In genomic region chr13:110562696-110563462, GRCh38 we compare ENCODE assay signal across 9 cellular contexts. TPM values are rescaled to one million over a fixed set of nuclear protein-coding genes. Genes with fewer than 3 reads are reported as not detected.
A peak's percentile ranks its signal among the peaks of the same experiment; 100 is the strongest.
DNase-seq lines count a peak whose midpoint lies in the region; ATAC-seq and TF ChIP-seq lines count a peak whose summit lies in the region.
"Had no signal": no experiment of that assay in that cellular context is flagged by ENCODE, and none has a peak within 500 bp of the region (broad histone marks: within the 10 kb centered on the region; RNA-seq: fewer than 3 reads in every experiment).

No MANE protein-coding gene starts in this region.

- H2BK120ac ChIP-seq in H9 (ENCODE audit: low read depth, low read length, poor library complexity, severe bottlenecking) = no peak overlapping the region

- H2BK15ac ChIP-seq in H9 (ENCODE audit: low read depth, low read length) = no peak overlapping the region

- no peak overlapping the region for H2BK12ac ChIP-seq in H9 (ENCODE audit: insufficient read length, low read depth, low read length)

- H3K27ac Mint-ChIP-seq in H9 = no peak overlapping the region
- no peak overlapping the region for H3K27ac Mint-ChIP-seq in activated CD4-positive, alpha-beta memory T cell treated with anti-CD3 and anti-CD28 coated beads for 36 hours

- no peaks in the 10 kb centered on the region for H3K9me3 ChIP-seq in H9 (ENCODE audit: control insufficient read depth, low read depth, low read length)
- H3K9me3 ChIP-seq in skeletal muscle satellite cell (replicated peaks; ENCODE audit: low read length) = no peaks in the 10 kb centered on the region

- no peak overlapping the region for H4K8ac ChIP-seq in H9 (replicated peaks; ENCODE audit: insufficient read length, low read depth, low read length)

- H3K4me1 ChIP-seq in H9 (ENCODE audit: insufficient read depth, low read length) (peaks cover 13% of the 10 kb centered on the region; the same call in 1 of the 2 replicates), skeletal muscle satellite cell (ENCODE audit: control insufficient read depth, insufficient read depth, low read length) (peaks cover 28% of the 10 kb centered on the region)

- DNase-seq in H9 (no peak), glomerular visceral epithelial cell (ENCODE audit: extremely low spot score) (no peak), NOMO-1 treated with dmso at 0.1 percent for 144 hours (lab: John Stamatoyannopoulos, UW; ENCODE audit: unreplicated experiment) (no peak)
- DNase-seq in activated CD4-positive, alpha-beta memory T cell treated with anti-CD3 and anti-CD28 coated beads for 36 hours = no peak
- DNase-seq: KG1 had no signal

- H4K91ac ChIP-seq in H9 (ENCODE audit: insufficient read length, low read depth, low read length) = no peak overlapping the region

- POLR2A ChIA-PET in activated CD4-positive, alpha-beta memory T cell treated with anti-CD3 and anti-CD28 coated beads for 36 hours (lab: Charles Lee) = no interaction called here

- H2AFZ ChIP-seq in H9 (ENCODE audit: low read length) = no peak overlapping the region

- peaks cover 0 to 6% (median 2%) of the 10 kb centered on the region in 3 experiments; a peak in 2 of 7 replicates for H3K36me3 Mint-ChIP-seq in H9 (ENCODE audit: insufficient read depth in 1 of 3, low read depth in 3 of 3)
- no peaks in the 10 kb centered on the region for H3K36me3 Mint-ChIP-seq in activated CD4-positive, alpha-beta memory T cell treated with anti-CD3 and anti-CD28 coated beads for 36 hours

- no peaks in the 10 kb centered on the region for H4K20me1 ChIP-seq in H9 (ENCODE audit: control insufficient read depth, insufficient read depth, insufficient read length)

- H3K23ac ChIP-seq in H9 (ENCODE audit: insufficient read length, low read depth, low read length) = no peak overlapping the region

- H2AK5ac ChIP-seq in H9 (ENCODE audit: insufficient read length, low read length) = no peak overlapping the region

- H3K4me3 ChIP-seq in iPS-11a (ENCODE audit: low read depth, low read length) (peak overlapping the region; percentile 13), skeletal muscle satellite cell (ENCODE audit: low read length) (peak overlapping the region; percentile 84)

- peaks cover 29 to 43% of the 10 kb centered on the region in 2 experiments for H3K4me1 Mint-ChIP-seq in H9
- peaks cover 18% of the 10 kb centered on the region for H3K4me1 Mint-ChIP-seq in activated CD4-positive, alpha-beta memory T cell treated with anti-CD3 and anti-CD28 coated beads for 36 hours (ENCODE audit: low read depth)

- peak overlapping the region; percentile 76 to 94 for H3K4me3 Mint-ChIP-seq in H9
- H3K4me3 Mint-ChIP-seq in activated CD4-positive, alpha-beta memory T cell treated with anti-CD3 and anti-CD28 coated beads for 36 hours = peak overlapping the region; percentile 86

- no peaks in the 10 kb centered on the region for H3K79me1 ChIP-seq in H9 (ENCODE audit: insufficient read depth, low read depth, low read length, poor library complexity, severe bottlenecking)

- WGBS in H9 (ENCODE audit: extremely low coverage, insufficient read length, low lambda C conversion rate) = 83% methylated on average over 1 of the region's 17 CpGs

- peaks cover 4% of the 10 kb centered on the region for H3K23me2 ChIP-seq in H9 (ENCODE audit: insufficient read length, low read depth, low read length, poor library complexity, severe bottlenecking)

- ATAC-seq in GM21515 (IDR thresholded peaks at IDR 0.05; ENCODE audit: unreplicated experiment) (no peak), GM21381 (IDR thresholded peaks at IDR 0.05; ENCODE audit: unreplicated experiment) (no peak)

- peaks cover 4% of the 10 kb centered on the region; the same call in 1 of the 2 replicates for H3K79me2 ChIP-seq in H9 (ENCODE audit: insufficient read depth, low read length)

- intact Hi-C loops in activated CD4-positive, alpha-beta memory T cell treated with anti-CD3 and anti-CD28 coated beads for 36 hours (cut with micrococcal nuclease) = loop anchor here (5.0 kb wide), 2 partner anchors 54 to 106 kb away; partner anchors contain the start of gene NAXD

- H3K36me3 ChIP-seq in skeletal muscle satellite cell (ENCODE audit: insufficient read depth, low read length) = no peaks in the 10 kb centered on the region

- H3K27ac ChIP-seq in H9 (ENCODE audit: insufficient read length, low read depth, low read length) = no peak overlapping the region

- no peak overlapping the region for H2BK20ac ChIP-seq in H9 (ENCODE audit: low read depth, low read length, poor library complexity, severe bottlenecking)

- no peak for TF ChIP-seq CTCF in H9 (conservative IDR thresholded peaks at IDR 0.05)

- H3K14ac ChIP-seq in H9 (ENCODE audit: insufficient read depth, low read length) = no peak overlapping the region

- no peak overlapping the region for H3K4ac ChIP-seq in H9 (ENCODE audit: low read depth, low read length)

- H3K9me3 Mint-ChIP-seq in H9 = no peaks in the 10 kb centered on the region; a peak in 1 of 5 replicates
- no peaks in the 10 kb centered on the region for H3K9me3 Mint-ChIP-seq in activated CD4-positive, alpha-beta memory T cell treated with anti-CD3 and anti-CD28 coated beads for 36 hours

- CTCF ChIA-PET in activated CD4-positive, alpha-beta memory T cell treated with anti-CD3 and anti-CD28 coated beads for 36 hours (lab: Charles Lee) = interaction anchor here (1.2 kb wide), 1 partner anchor 107 kb away, joined by 5 read pairs; no protein-coding TSS in a partner anchor

- H3K56ac ChIP-seq in H9 (ENCODE audit: insufficient read length, low read depth, low read length) = no peak overlapping the region

- H3K27me3 ChIP-seq in H9 (ENCODE audit: insufficient read depth, low read length) (no peaks in the 10 kb centered on the region; the same call in 1 of the 2 replicates), skeletal muscle satellite cell (ENCODE audit: control insufficient read depth, insufficient read depth, low read length) (peaks cover 6% of the 10 kb centered on the region)

- peaks cover 15% of the 10 kb centered on the region for H3K27me3 Mint-ChIP-seq in H9 (ENCODE audit: low read depth)
- H3K27me3 Mint-ChIP-seq in activated CD4-positive, alpha-beta memory T cell treated with anti-CD3 and anti-CD28 coated beads for 36 hours = peaks cover 4% of the 10 kb centered on the region

- H3K9ac ChIP-seq in H9 (ENCODE audit: extremely low read depth, insufficient read length, low read length) (no peak overlapping the region), skeletal muscle satellite cell (ENCODE audit: low read depth, low read length) (peak overlapping the region; percentile 69)

- no peak overlapping the region for H2BK5ac ChIP-seq in H9 (ENCODE audit: insufficient read length, low read length)

- H3K4me2 ChIP-seq in H9 (ENCODE audit: insufficient read depth, insufficient read length, low read length) = peak overlapping the region; percentile 52
- H3K4me2 ChIP-seq in skeletal muscle satellite cell (ENCODE audit: low read length) = peak overlapping the region; percentile 93

- no peak overlapping the region for H4K5ac ChIP-seq in H9 (ENCODE audit: insufficient read length, low read depth, low read length)

- no peak overlapping the region for H3T11ph ChIP-seq in H9 (ENCODE audit: low read length)

- no peak overlapping the region for H3K18ac ChIP-seq in H9 (ENCODE audit: insufficient read length, low read depth, low read length)

RNA-seq across cellular contexts. Expression of gene RAB20, which starts 1.4 kb away (rescaled TPM):
- 11.4 and 12.3 TPM in 2 replicates for total RNA-seq in H9 (2021)
- total RNA-seq in activated CD4-positive, alpha-beta memory T cell treated with anti-CD3 and anti-CD28 coated beads for 36 hours = 1 to 10 TPM; 1.4 to 2.1 TPM
- 10.4 and 11.8 TPM in 2 replicates for total RNA-seq in skeletal muscle satellite cell (2012; rRNA removed)

RNA-seq across cellular contexts. Expression of gene NAXD, which starts 52.5 kb away (rescaled TPM):
- 24.8 and 25.5 TPM in 2 replicates for total RNA-seq in H9 (2021)
- total RNA-seq in activated CD4-positive, alpha-beta memory T cell treated with anti-CD3 and anti-CD28 coated beads for 36 hours = 10 to 100 TPM; 22.6 to 22.9 TPM
- total RNA-seq in skeletal muscle satellite cell (2012; rRNA removed) = 12.4 and 14.6 TPM in 2 replicates
